14 cellular contexts compared by ENCODE assay signal in genomic region chr6:45724511-45724910, GRCh38.
DNase-seq lines count a peak whose midpoint lies in the region; ATAC-seq and TF ChIP-seq lines count a peak whose summit lies in the region.
"Had no signal": no experiment of that assay in that cellular context is flagged by ENCODE, and none has a peak within 500 bp of the region (broad histone marks: within the 10 kb centered on the region; RNA-seq: fewer than 3 reads in every experiment).

No MANE protein-coding gene starts in this region.

- H3K4me1 ChIP-seq in mesenchymal stem cell (ENCODE audit: control insufficient read depth, insufficient read depth, low read depth, low read length) (peaks cover 1% of the 10 kb centered on the region), OCI-LY7 (ENCODE audit: insufficient read depth, low read length, poor library complexity, severe bottlenecking) (no peaks in the 10 kb centered on the region)
- H3K4me1 ChIP-seq: parathyroid adenoma, upper lobe of right lung had no signal

- DNase-seq in COLO829 (ENCODE audit: low spot score) (peak; percentile 50), LoVo (ENCODE audit: low spot score) (peak; percentile 76), MCF 10A (ENCODE audit: unreplicated experiment) (peak; percentile 96), mesenchymal stem cell (peak; percentile 55), progenitor cell of endocrine pancreas (ENCODE audit: low spot score, unreplicated experiment) (no peak), OCI-LY7 (ENCODE audit: low spot score) (no peak), NCI-H774 (lab: John Stamatoyannopoulos, UW) (no peak)
- DNase-seq: activated naive CD4-positive, alpha-beta T cell treated with Interleukin-2 at 50 U/mL for 16 hours; effector memory CD4-positive, alpha-beta T cell; NCI-H2171; upper lobe of right lung had no signal

- H4K91ac ChIP-seq in mesenchymal stem cell (ENCODE audit: low read length) = no peak overlapping the region

- intact Hi-C loops in MCF 10A (cut with micrococcal nuclease) = no loop called here
- intact Hi-C loops in OCI-LY7 (cut with micrococcal nuclease; ENCODE audit: unreplicated experiment) = no loop called here

- TF ChIP-seq CTCF in MCF 10A (IDR thresholded peaks at IDR 0.05; ENCODE audit: unreplicated experiment) (no peak), progenitor cell of endocrine pancreas (IDR thresholded peaks at IDR 0.05; ENCODE audit: unreplicated experiment) (no peak), OCI-LY7 (conservative IDR thresholded peaks at IDR 0.05; ENCODE audit: low read length) (no peak)

- H4K20me1 ChIP-seq in OCI-LY7 (ENCODE audit: insufficient read depth, low read length) = no peaks in the 10 kb centered on the region

- CTCF ChIA-PET in MCF 10A (lab: Yijun Ruan, JAX) (interaction anchor here (0.6 to 1.9 kb wide), 5 partner anchors 10 to 1150 kb away, joined by 3 to 9 read pairs (median 4); no protein-coding TSS in a partner anchor), OCI-LY7 (lab: Charles Lee; ENCODE audit: unreplicated experiment) (no interaction called here)

- H3K4me2 ChIP-seq in mesenchymal stem cell (ENCODE audit: low read length, poor library complexity, severe bottlenecking) (no peak overlapping the region), OCI-LY7 (ENCODE audit: low read length) (no peak overlapping the region)

- H3K14ac ChIP-seq in mesenchymal stem cell (ENCODE audit: low read length in 2 of 2) = no peak overlapping the region

- no peaks in the 10 kb centered on the region for H3K27me3 ChIP-seq in mesenchymal stem cell (ENCODE audit: control insufficient read depth in 1 of 2, insufficient read depth in 1 of 2, low read length in 2 of 2)
- H3K27me3 ChIP-seq: upper lobe of right lung had no signal

- H3K27ac ChIP-seq in mesenchymal stem cell (ENCODE audit: low read length, poor library complexity, severe bottlenecking) (no peak overlapping the region), OCI-LY7 (ENCODE audit: low read depth, low read length, poor library complexity, severe bottlenecking) (no peak overlapping the region)
- H3K27ac ChIP-seq: parathyroid adenoma, upper lobe of right lung had no signal

- H3K23ac ChIP-seq in mesenchymal stem cell (ENCODE audit: low read length in 2 of 2) = no peak overlapping the region

- H2BK15ac ChIP-seq in mesenchymal stem cell (ENCODE audit: low read depth, poor library complexity, severe bottlenecking) = no peak overlapping the region

- H3K27ac Mint-ChIP-seq in MCF 10A (ENCODE audit: low read depth, unreplicated experiment) (no peak overlapping the region), progenitor cell of endocrine pancreas (no peak overlapping the region)

- H2BK5ac ChIP-seq in mesenchymal stem cell (ENCODE audit: low read depth, low read length, poor library complexity, severe bottlenecking) = no peak overlapping the region

- H2BK120ac ChIP-seq in mesenchymal stem cell (ENCODE audit: low read depth, low read length) = no peak overlapping the region

- no peak overlapping the region for H4K8ac ChIP-seq in mesenchymal stem cell (ENCODE audit: low read length)

- H3K9me3 Mint-ChIP-seq in MCF 10A (ENCODE audit: unreplicated experiment) (peaks cover 7% of the 10 kb centered on the region), progenitor cell of endocrine pancreas (ENCODE audit: low read depth) (no peaks in the 10 kb centered on the region)

- no peaks in the 10 kb centered on the region for H3K79me1 ChIP-seq in mesenchymal stem cell (replicated peaks; ENCODE audit: low read length, poor library complexity, severe bottlenecking)

- no peak overlapping the region for H3K4me3 Mint-ChIP-seq in MCF 10A (ENCODE audit: unreplicated experiment)
- H3K4me3 Mint-ChIP-seq in progenitor cell of endocrine pancreas (ENCODE audit: low read depth) = no peak overlapping the region

- no peak overlapping the region for H3K9ac ChIP-seq in mesenchymal stem cell (ENCODE audit: low read length)
- H3K9ac ChIP-seq: parathyroid adenoma had no signal

- H3K9me2 ChIP-seq in OCI-LY7 (ENCODE audit: insufficient read depth, low read length) = no peaks in the 10 kb centered on the region

- POLR2A ChIA-PET in MCF 10A (lab: Yijun Ruan, JAX) (interaction anchor here (1.1 kb wide), 1 partner anchor 27 kb away, joined by 4 read pairs; no protein-coding TSS in a partner anchor), OCI-LY7 (lab: Charles Lee) (interaction anchor here (0.6 kb wide), 1 partner anchor 547 kb away, joined by 3 read pairs; no protein-coding TSS in a partner anchor)

- H3K36me3 ChIP-seq in mesenchymal stem cell (ENCODE audit: control insufficient read depth in 1 of 2, insufficient read depth in 2 of 2, low read depth in 1 of 2, low read length in 2 of 2) = no peaks in the 10 kb centered on the region
- H3K36me3 ChIP-seq in OCI-LY7 (ENCODE audit: insufficient read depth, low read length) = no peaks in the 10 kb centered on the region
- H3K36me3 ChIP-seq: upper lobe of right lung had no signal

- no TSS peak for BruUV-seq in MCF 10A (replicated peaks; lab: Mats Ljungman, UMichigan)
- BruUV-seq in OCI-LY7 (replicated peaks; lab: Mats Ljungman, UMichigan) = no TSS peak

- H2AFZ ChIP-seq in mesenchymal stem cell (ENCODE audit: low read depth, low read length) = no peak overlapping the region
- H2AFZ ChIP-seq in OCI-LY7 (ENCODE audit: low read length) = no peak overlapping the region
- H2AFZ ChIP-seq: parathyroid adenoma had no signal

- H3K4me3 ChIP-seq in mesenchymal stem cell (ENCODE audit: insufficient read depth in 1 of 2, low read depth in 1 of 2, low read length in 2 of 2) (no peak overlapping the region), OCI-LY7 (ENCODE audit: low read depth, low read length, poor library complexity, severe bottlenecking) (no peak overlapping the region)
- H3K4me3 ChIP-seq: upper lobe of right lung had no signal

- H3K27me3 Mint-ChIP-seq in MCF 10A (ENCODE audit: insufficient read depth, unreplicated experiment) (peaks cover 19% of the 10 kb centered on the region), progenitor cell of endocrine pancreas (peaks cover 12% of the 10 kb centered on the region)

- no peaks in the 10 kb centered on the region for H3K79me2 ChIP-seq in OCI-LY7 (ENCODE audit: insufficient read depth, low read depth, low read length)
- H3K79me2 ChIP-seq: parathyroid adenoma had no signal

- WGBS in mesenchymal stem cell = 82% methylated on average over 2 of the region's 2 CpGs

- H3K9me3 ChIP-seq in mesenchymal stem cell (ENCODE audit: control insufficient read depth, low read length) (peaks cover 4% of the 10 kb centered on the region), OCI-LY7 (ENCODE audit: low read length) (no peaks in the 10 kb centered on the region)
- H3K9me3 ChIP-seq: upper lobe of right lung had no signal

- H2BK12ac ChIP-seq in mesenchymal stem cell (ENCODE audit: low read length in 2 of 2) = no peak overlapping the region

- ATAC-seq in GM21528 (IDR thresholded peaks at IDR 0.05; ENCODE audit: low FRiP score, unreplicated experiment) = no peak
- ATAC-seq: Right ventricle myocardium inferior, upper lobe of right lung had no signal

- no peak overlapping the region for H3K4ac ChIP-seq in mesenchymal stem cell (ENCODE audit: low read depth in 1 of 2, low read length in 2 of 2)

- H3K4me1 Mint-ChIP-seq in MCF 10A (ENCODE audit: insufficient read depth, unreplicated experiment) (peaks cover 24% of the 10 kb centered on the region), progenitor cell of endocrine pancreas (ENCODE audit: low read depth) (no peaks in the 10 kb centered on the region)

- H3K36me3 Mint-ChIP-seq in MCF 10A (ENCODE audit: insufficient read depth, unreplicated experiment) (no peaks in the 10 kb centered on the region), progenitor cell of endocrine pancreas (ENCODE audit: insufficient read depth) (no peaks in the 10 kb centered on the region)

- no peak overlapping the region for H2AK5ac ChIP-seq in mesenchymal stem cell (ENCODE audit: low read length, severe bottlenecking)

- no peak overlapping the region for H3K18ac ChIP-seq in mesenchymal stem cell (ENCODE audit: low read depth in 1 of 2, low read length in 2 of 2)

Comparison
In these comparisons a context has a peak if more than half of its experiments do, and no peak if none do; other contexts are left out.
1. DNase-seq: peak in COLO829 (single experiment), LoVo (single experiment), MCF 10A (single experiment) and mesenchymal stem cell (single experiment); none in progenitor cell of endocrine pancreas (single experiment), OCI-LY7 (single experiment) and NCI-H774 (single experiment).